ENCODE assay signal across 6 cellular contexts in the genomic region with DNA sequence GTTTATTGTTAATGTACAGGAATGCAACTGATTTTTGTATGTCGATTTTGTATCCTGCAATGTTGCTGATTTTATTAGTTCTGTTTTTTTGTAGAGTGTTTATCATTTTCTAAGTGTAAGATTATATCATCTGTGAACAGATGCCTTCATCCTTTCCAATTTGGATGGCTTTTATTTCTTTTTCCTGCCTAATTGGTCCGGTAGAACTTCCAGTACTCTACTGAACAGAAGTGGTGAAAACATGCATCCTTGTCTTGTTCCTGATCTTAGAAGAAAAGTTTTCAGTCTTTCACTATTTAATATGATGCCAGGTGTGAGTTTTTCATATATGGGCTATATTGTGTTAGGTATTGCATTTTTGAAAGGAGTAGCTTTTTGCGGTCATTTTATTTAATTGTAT.
"Had no signal": no experiment of that assay in that cellular context is flagged by ENCODE, and none has a peak within 500 bp of the region (broad histone marks: within the 10 kb centered on the region; RNA-seq: fewer than 3 reads in every experiment).

No MANE protein-coding gene starts in this region.

- ATAC-seq: GM23338 had no signal

- H2AFZ ChIP-seq: GM23338 had no signal

- FAIRE-seq: H1, H54, HTR-8/SVneo had no signal

- H3K4me3 ChIP-seq: GM23338 had no signal

- H3K4me2 ChIP-seq: GM23338 had no signal

- DNase-seq: H9, HCEC 1CT had no signal
